In the genomic region with DNA sequence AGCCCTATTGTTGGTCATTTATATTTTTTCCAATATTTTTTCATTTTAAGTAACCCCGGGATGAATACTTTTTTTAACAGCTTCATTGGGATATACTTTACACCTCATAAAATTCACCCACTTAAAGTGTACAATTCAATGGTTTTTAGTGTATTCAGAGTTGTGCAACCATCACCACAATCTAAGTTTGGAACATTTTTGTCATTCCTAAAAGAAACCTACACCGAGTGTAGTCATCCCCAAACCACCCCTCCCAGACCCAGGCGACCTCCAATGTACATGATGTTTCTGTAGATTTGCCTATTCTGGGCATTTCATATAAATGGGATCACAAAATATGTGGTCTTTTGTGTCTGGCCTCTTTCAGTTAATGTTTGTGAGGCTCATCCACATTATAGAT, we compare ENCODE assay signal across 21 cellular contexts.
DNase-seq lines count a peak whose midpoint lies in the region; ATAC-seq and TF ChIP-seq lines count a peak whose summit lies in the region.
"Had no signal": no experiment of that assay in that cellular context is flagged by ENCODE, and none has a peak within 500 bp of the region (broad histone marks: within the 10 kb centered on the region; RNA-seq: fewer than 3 reads in every experiment).

No MANE protein-coding gene starts in this region.

- H3K27ac ChIP-seq in RWPE1 = no peak overlapping the region
- H3K27ac ChIP-seq in endodermal cell (ENCODE audit: low read depth, low read length) = no peak overlapping the region
- H3K27ac ChIP-seq: BLaER1 had no signal

- POLR2A ChIA-PET in RWPE1 (lab: Yijun Ruan, JAX; ENCODE audit: low non-redundant PET) = no interaction called here

- no peak overlapping the region for H3K4me3 Mint-ChIP-seq in endodermal cell
- H3K4me3 Mint-ChIP-seq: CD8-positive, alpha-beta T cell; GM23338; HFFc6 had no signal

- no peaks in the 10 kb centered on the region for H3K9me3 ChIP-seq in endodermal cell (ENCODE audit: control insufficient read depth, low read length)
- H3K9me3 ChIP-seq: BLaER1 had no signal

- peaks cover 93% of the 10 kb centered on the region for H3K27me3 Mint-ChIP-seq in endodermal cell (ENCODE audit: insufficient read depth)

- H3K36me3 ChIP-seq in endodermal cell (ENCODE audit: control insufficient read depth, insufficient read depth, low read length) = no peaks in the 10 kb centered on the region
- H3K36me3 ChIP-seq: BLaER1 had no signal

- peaks cover 6% of the 10 kb centered on the region for H3K4me1 Mint-ChIP-seq in endodermal cell

- CTCF ChIA-PET in RWPE1 (lab: Yijun Ruan, JAX) = no interaction called here

- DNase-seq in EH (ENCODE audit: low read depth) (peak; percentile 16), RWPE1 (ENCODE audit: low spot score) (peak; percentile 33), choroid plexus epithelial cell (ENCODE audit: low read depth) (peak; percentile 70), kidney glomerular epithelial cell (lab: John Stamatoyannopoulos, UW) (peak; percentile 8), activated T-cell treated with anti-CD3 and anti-CD28 coated beads for 4 hours (no peak), endodermal cell (no peak), amniotic stem cell (lab: John Stamatoyannopoulos, UW) (no peak)
- DNase-seq: CD8-positive, alpha-beta T cell; DMS79; HFFc6; MM.1S; NCI-H1105; NCI-H1694 treated with DMSO at 0.1 percent for 48 hours; NCI-H2107; NCI-H2227 treated with DMSO at 0.1 percent for 48 hours; NCI-H524; SIG-M5 had no signal

- TF ChIP-seq CTCF in RWPE1 (conservative IDR thresholded peaks at IDR 0.05; ENCODE audit: low read depth) (no peak), choroid plexus epithelial cell (conservative IDR thresholded peaks at IDR 0.05; ENCODE audit: low read depth, low read length) (no peak), endodermal cell (conservative IDR thresholded peaks at IDR 0.05) (no peak)

- no peak overlapping the region for H3K9ac ChIP-seq in endodermal cell (ENCODE audit: extremely low read depth, low read length, poor library complexity, severe bottlenecking)
- H3K9ac ChIP-seq: BLaER1 had no signal

- H3K27ac Mint-ChIP-seq in endodermal cell = no peak overlapping the region
- H3K27ac Mint-ChIP-seq: CD8-positive, alpha-beta T cell; GM23338; HFFc6 had no signal

- ATAC-seq in HG03571 (IDR thresholded peaks at IDR 0.05; ENCODE audit: unreplicated experiment) = no peak
- ATAC-seq: CD8-positive, alpha-beta T cell; GM23338; Panc1 had no signal

- 95% methylated on average over 3 of the region's 3 CpGs; no CpG with 5 or more reads in 1 of the 2 experiments for WGBS in endodermal cell (ENCODE audit: insufficient coverage in 1 of 2, insufficient read length in 1 of 2), 2 experiments

- H3K27me3 ChIP-seq in endodermal cell (ENCODE audit: control insufficient read depth, insufficient read depth, low read length, poor library complexity, severe bottlenecking) = peaks cover 83% of the 10 kb centered on the region
- H3K27me3 ChIP-seq: BLaER1 had no signal

- peaks cover 6% of the 10 kb centered on the region for H3K9me3 Mint-ChIP-seq in endodermal cell
- H3K9me3 Mint-ChIP-seq: CD8-positive, alpha-beta T cell; GM23338; HFFc6 had no signal

- H3K36me3 Mint-ChIP-seq in endodermal cell (ENCODE audit: low read depth) = no peaks in the 10 kb centered on the region
- H3K36me3 Mint-ChIP-seq: CD8-positive, alpha-beta T cell had no signal

- peaks cover 3% of the 10 kb centered on the region for H3K4me1 ChIP-seq in endodermal cell (ENCODE audit: control insufficient read depth, insufficient read depth, low read length)

- H3K4me3 ChIP-seq in choroid plexus epithelial cell (ENCODE audit: low read depth, low read length) (no peak overlapping the region), endodermal cell (ENCODE audit: low read length) (no peak overlapping the region)
- H3K4me3 ChIP-seq: BLaER1, GM23338 had no signal

Comparison
In these comparisons a context has a peak if more than half of its experiments do, and no peak if none do; other contexts are left out.
1. DNase-seq: peak in EH (single experiment), RWPE1 (single experiment), choroid plexus epithelial cell (single experiment) and kidney glomerular epithelial cell (single experiment); none in activated T-cell treated with anti-CD3 and anti-CD28 coated beads for 4 hours (single experiment), endodermal cell (single experiment) and amniotic stem cell (single experiment).